In the genomic region with DNA sequence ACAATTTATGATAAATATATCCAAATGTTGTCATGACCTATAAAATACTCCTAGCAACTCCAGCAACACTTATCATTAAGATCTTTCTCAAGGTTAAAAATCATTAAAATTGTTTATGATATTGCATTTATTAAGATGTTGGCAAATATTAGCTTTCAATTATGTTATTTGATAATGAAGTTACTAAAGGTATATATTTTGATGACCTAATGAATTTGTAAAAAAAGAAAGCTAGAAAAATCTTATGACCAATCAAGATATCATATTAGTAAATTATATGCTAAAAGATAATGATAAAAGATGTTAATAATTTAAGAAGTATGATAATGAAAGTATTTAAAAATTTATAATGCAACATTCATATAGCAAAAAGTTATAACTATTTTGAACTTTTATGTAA, we compare ENCODE assay signal across 18 cellular contexts.
"Had no signal": no experiment of that assay in that cellular context is flagged by ENCODE, and none has a peak within 500 bp of the region (broad histone marks: within the 10 kb centered on the region; RNA-seq: fewer than 3 reads in every experiment).

No MANE protein-coding gene starts in this region.

- H3K27me3 ChIP-seq: right atrium auricular region, suprapubic skin, thyroid gland had no signal

- ATAC-seq: mucosa of descending colon; naive thymus-derived CD8-positive, alpha-beta T cell; stimulated activated effector memory CD8-positive, alpha-beta T cell treated with anti-CD3 and anti-CD28 coated beads, Interleukin-12 subunit alpha, Interleukin-12 subunit beta, amount 100 ng/mL, for 72 hours; stimulated activated naive CD8-positive, alpha-beta T cell treated with anti-CD3 and anti-CD28 coated beads, Interleukin-15, Interleukin-2, amounts not matched to agents 100 U/mL and 50 U/mL, for 24 hours had no signal

- H3K36me3 ChIP-seq: esophagus squamous epithelium, neutrophil, right atrium auricular region, suprapubic skin, thyroid gland had no signal

- H3K9me3 ChIP-seq: esophagus squamous epithelium, mucosa of descending colon, neutrophil, right atrium auricular region, suprapubic skin, thyroid gland had no signal

- FAIRE-seq: urothelium cell line had no signal

- H3K27ac ChIP-seq: epithelial cell of prostate, esophagus squamous epithelium, neutrophil, right atrium auricular region, suprapubic skin, thyroid gland had no signal

- DNase-seq: effector memory CD4-positive, alpha-beta T cell; esophagus squamous epithelium; foreskin fibroblast; immature natural killer cell; kidney glomerular epithelial cell; mammary epithelial cell; mucosa of descending colon; naive thymus-derived CD8-positive, alpha-beta T cell; stimulated activated CD4-positive, alpha-beta T cell treated with anti-CD3 and anti-CD28 coated beads, Interleukin-4, amount 100 ng/mL, for 1 hour; stimulated activated CD8-positive, alpha-beta memory T cell treated with anti-CD3 and anti-CD28 coated beads, Interleukin-4, amount 100 ng/mL, for 48 hours; stimulated activated naive CD8-positive, alpha-beta T cell treated with anti-CD3 and anti-CD28 coated beads, Interleukin-15, Interleukin-2, amounts not matched to agents 100 U/mL and 50 U/mL, for 24 hours; thyroid gland had no signal

- H3K4me3 ChIP-seq: esophagus squamous epithelium, mucosa of descending colon, right atrium auricular region, suprapubic skin, thyroid gland had no signal

- H3K4me1 ChIP-seq: esophagus squamous epithelium, right atrium auricular region, suprapubic skin, thyroid gland had no signal
